Comparison of ENCODE assay signal across 8 cellular contexts in genomic region chr1:65264197-65264929, GRCh38. TPM values are rescaled to one million over a fixed set of nuclear protein-coding genes. Genes with fewer than 3 reads are reported as not detected.
A peak's percentile ranks its signal among the peaks of the same experiment; 100 is the strongest.
DNase-seq lines count a peak whose midpoint lies in the region; ATAC-seq and TF ChIP-seq lines count a peak whose summit lies in the region.

No MANE protein-coding gene starts in this region.

- ATAC-seq in GM18520 (IDR thresholded peaks at IDR 0.05; ENCODE audit: unreplicated experiment), result no peak

- 13% methylated on average over 15 of the region's 15 CpGs for WGBS in esophagus muscularis mucosa

- no peak for TF ChIP-seq EP300 in esophagus muscularis mucosa (IDR thresholded peaks at IDR 0.05)

- H3K9me3 Mint-ChIP-seq in activated naive CD4-positive, alpha-beta T cell treated with anti-CD3 and anti-CD28 coated beads, Interleukin-2, amount 50 U/mL, for 24 hours, result no peaks in the 10 kb centered on the region
- no peaks in the 10 kb centered on the region for H3K9me3 Mint-ChIP-seq in T-helper 2 cell treated with Interferon-gamma antibody and Interleukin-4, amounts not matched to agents 5 μg/mL and 100 μg/mL, for 36 hours

- intact Hi-C loops in esophagus muscularis mucosa (cut with DNase I), result no loop called here

- TF ChIP-seq POLR2A in esophagus muscularis mucosa (IDR thresholded peaks at IDR 0.05; ENCODE audit: low read depth), result no peak

- no peak overlapping the region for H3K27ac ChIP-seq in esophagus muscularis mucosa (replicated peaks in 1 of 4)

- peaks cover 7 to 26% (median 23%) of the 10 kb centered on the region in 4 donors for H3K4me1 ChIP-seq in esophagus muscularis mucosa

- H3K36me3 Mint-ChIP-seq in activated naive CD4-positive, alpha-beta T cell treated with anti-CD3 and anti-CD28 coated beads, Interleukin-2, amount 50 U/mL, for 24 hours, result peaks cover 2% of the 10 kb centered on the region
- H3K36me3 Mint-ChIP-seq in T-helper 2 cell treated with Interferon-gamma antibody and Interleukin-4, amounts not matched to agents 5 μg/mL and 100 μg/mL, for 36 hours (ENCODE audit: low read depth), result no peaks in the 10 kb centered on the region

- H3K9me3 ChIP-seq in esophagus muscularis mucosa, result no peaks in the 10 kb centered on the region

- no peak for TF ChIP-seq CTCF in esophagus muscularis mucosa (IDR thresholded peaks at IDR 0.05)

- peaks cover 18% of the 10 kb centered on the region for H3K27me3 Mint-ChIP-seq in activated naive CD4-positive, alpha-beta T cell treated with anti-CD3 and anti-CD28 coated beads, Interleukin-2, amount 50 U/mL, for 24 hours
- H3K27me3 Mint-ChIP-seq in T-helper 2 cell treated with Interferon-gamma antibody and Interleukin-4, amounts not matched to agents 5 μg/mL and 100 μg/mL, for 36 hours (ENCODE audit: low read depth), result peaks cover 45% of the 10 kb centered on the region

- H3K36me3 ChIP-seq in esophagus muscularis mucosa, result no peaks in the 10 kb centered on the region

- peak overlapping the region; percentile 71 for H3K4me3 Mint-ChIP-seq in activated naive CD4-positive, alpha-beta T cell treated with anti-CD3 and anti-CD28 coated beads, Interleukin-2, amount 50 U/mL, for 24 hours
- H3K4me3 Mint-ChIP-seq in T-helper 2 cell treated with Interferon-gamma antibody and Interleukin-4, amounts not matched to agents 5 μg/mL and 100 μg/mL, for 36 hours, result no peak overlapping the region

- in situ Hi-C loops in SK-MEL-5 (cut with HindIII; ENCODE audit: low pct_unique_long_range_greater_than_20kb, low sequenced_read_pairs), result no loop called here

- H3K27me3 ChIP-seq in esophagus muscularis mucosa, result peaks cover 0 to 7% (median 2%) of the 10 kb centered on the region in 4 donors

- peaks cover 34% of the 10 kb centered on the region for H3K4me1 Mint-ChIP-seq in activated naive CD4-positive, alpha-beta T cell treated with anti-CD3 and anti-CD28 coated beads, Interleukin-2, amount 50 U/mL, for 24 hours
- H3K4me1 Mint-ChIP-seq in T-helper 2 cell treated with Interferon-gamma antibody and Interleukin-4, amounts not matched to agents 5 μg/mL and 100 μg/mL, for 36 hours (ENCODE audit: low read depth), result peaks cover 23% of the 10 kb centered on the region

- H3K4me3 ChIP-seq in esophagus muscularis mucosa, result peak overlapping the region; percentile 57 to 62 (median 60)

- DNase-seq in activated naive CD4-positive, alpha-beta T cell treated with anti-CD3 and anti-CD28 coated beads, Interleukin-2, amount 50 U/mL, for 16 hours, result no peak
- DNase-seq in SK-MEL-5 (ENCODE audit: low read depth, low spot score) (peak; percentile 32), esophagus muscularis mucosa (ENCODE audit: extremely low spot score) (peak; percentile 75), myocyte (ENCODE audit: low read depth) (peak; percentile 79), T-helper 2 cell (no peak)
- no peak for DNase-seq in T-helper 2 cell treated with Interferon-gamma antibody and Interleukin-4, amounts not matched to agents 5 μg/mL and 100 μg/mL, for 36 hours (ENCODE audit: low spot score)

- no peak overlapping the region for H3K27ac Mint-ChIP-seq in activated naive CD4-positive, alpha-beta T cell treated with anti-CD3 and anti-CD28 coated beads, Interleukin-2, amount 50 U/mL, for 24 hours
- no peak overlapping the region for H3K27ac Mint-ChIP-seq in T-helper 2 cell treated with Interferon-gamma antibody and Interleukin-4, amounts not matched to agents 5 μg/mL and 100 μg/mL, for 36 hours

RNA-seq across cellular contexts. Expression of gene DNAJC6, which starts 45.0 kb away (rescaled TPM):
- total RNA-seq in SK-MEL-5 (2014; rRNA removed; shearing (Covaris generic)), result 0.40 and 0.93 TPM in 2 replicates
- polyA plus RNA-seq in SK-MEL-5 (2015; cell fraction: cytosol; rRNA removed), result 0.14 and 2.5 TPM in 2 replicates
- polyA plus RNA-seq in SK-MEL-5 (2015; cell fraction: nucleus; rRNA removed), result 0.11 and 0.30 TPM in 2 replicates
- total RNA-seq in esophagus muscularis mucosa, result 1 to 10 TPM; 3.7 to 8.3 (median 4.4) TPM
- total RNA-seq in myocyte, result 3.0 and 6.6 TPM in 2 replicates
- 4.3 TPM for polyA plus RNA-seq in myocyte (2012)

Comparison
In these comparisons a context has a peak if more than half of its experiments do, and no peak if none do; other contexts are left out.
1. DNase-seq: peak in SK-MEL-5 (single experiment), esophagus muscularis mucosa (single experiment) and myocyte (single experiment); none in activated naive CD4-positive, alpha-beta T cell treated with anti-CD3 and anti-CD28 coated beads, Interleukin-2, amount 50 U/mL, for 16 hours (single experiment), T-helper 2 cell treated with Interferon-gamma antibody and Interleukin-4, amounts not matched to agents 5 μg/mL and 100 μg/mL, for 36 hours (single experiment) and T-helper 2 cell (0 of 5).